8 cellular contexts compared by ENCODE assay signal in the genomic region with DNA sequence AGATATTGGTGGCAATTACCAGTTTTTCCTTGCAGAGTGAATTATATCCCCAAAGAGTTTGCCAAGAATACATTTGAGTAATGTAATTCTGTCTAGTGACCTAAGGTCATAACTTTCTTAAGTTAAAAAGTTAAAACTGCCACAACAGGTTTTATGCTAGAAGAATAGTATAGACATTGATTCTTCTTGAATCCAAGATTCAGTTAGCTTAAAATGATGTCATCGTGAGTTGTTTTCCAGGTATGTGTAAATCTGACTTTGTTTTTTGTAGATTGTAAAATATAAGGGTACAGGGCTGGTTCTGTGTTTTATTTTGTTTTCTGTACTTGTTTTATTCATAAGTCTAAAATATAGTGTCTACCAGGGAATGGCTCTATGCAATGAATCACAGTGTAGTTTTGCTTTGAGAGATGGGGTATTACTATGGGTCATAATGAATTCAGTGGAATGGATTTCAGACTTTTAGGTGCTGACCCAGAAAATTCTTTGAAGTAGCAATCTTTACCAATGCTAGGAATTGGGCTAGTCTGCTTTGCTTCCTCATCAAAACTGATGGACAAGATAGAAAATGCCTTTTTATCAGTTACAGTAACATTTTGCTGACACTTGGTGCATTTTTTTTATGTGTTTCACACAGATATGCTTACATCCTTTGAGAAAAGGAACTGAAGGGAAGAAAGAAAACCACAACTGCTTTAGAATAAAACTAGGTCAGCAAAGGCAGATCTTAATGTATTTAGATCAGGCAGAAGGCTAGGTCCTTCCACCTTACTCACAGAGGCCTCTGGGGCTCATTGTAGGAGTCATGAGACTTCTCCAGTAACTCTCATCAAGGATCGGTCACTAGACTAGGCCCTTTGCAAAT. TPM values are rescaled to one million over a fixed set of nuclear protein-coding genes. Genes with fewer than 3 reads are reported as not detected.
DNase-seq lines count a peak whose midpoint lies in the region; ATAC-seq, FAIRE-seq and TF ChIP-seq lines count a peak whose summit lies in the region.

No MANE protein-coding gene starts in this region.

- TF ChIP-seq POLR2A in H54 (IDR thresholded peaks at IDR 0.05; ENCODE audit: low read depth, low read length) = no peak

- in situ Hi-C loops in astrocyte of the spinal cord (cut with HindIII; ENCODE audit: low sequenced_read_pairs) = no loop called here

- no peaks in the 10 kb centered on the region for H3K36me3 ChIP-seq in upper lobe of right lung

- DNase-seq in EL (peak; percentile 29), astrocyte of the spinal cord (ENCODE audit: low read depth, low spot score) (peak; percentile 26), upper lobe of right lung (no peak), midbrain (lab: John Stamatoyannopoulos, UW) (no peak), epidermal melanocyte (ENCODE audit: insufficient read length, low spot score) (no peak), H54 (ENCODE audit: insufficient read length, low spot score) (no peak)

- intact Hi-C loops in upper lobe of right lung (cut with DNase I) = no loop called here

- peaks cover 15% of the 10 kb centered on the region for H3K4me1 ChIP-seq in upper lobe of right lung

- H3K4me3 ChIP-seq in astrocyte of the spinal cord (ENCODE audit: low read depth, low read length) (no peak overlapping the region), upper lobe of right lung (no peak overlapping the region)

- H3K27me3 ChIP-seq in upper lobe of right lung = no peaks in the 10 kb centered on the region

- H3K9me3 ChIP-seq in upper lobe of right lung = no peaks in the 10 kb centered on the region

- H3K27ac ChIP-seq in upper lobe of right lung = peak overlapping the region; percentile 63

- FAIRE-seq in H54 (lab: Jason Lieb, UNC) = no peak

- no peak for TF ChIP-seq CTCF in astrocyte of the spinal cord (IDR thresholded peaks at IDR 0.05; ENCODE audit: low read depth, low read length)
- no peak for TF ChIP-seq CTCF in upper lobe of right lung (IDR thresholded peaks at IDR 0.05)

- peak; percentile 27 for ATAC-seq in GM21367 (IDR thresholded peaks at IDR 0.05; ENCODE audit: unreplicated experiment)
- ATAC-seq in HG03571 (IDR thresholded peaks at IDR 0.05; ENCODE audit: unreplicated experiment) = peak; percentile 34
- peak; percentile 44 for ATAC-seq in upper lobe of right lung

RNA-seq across cellular contexts. Expression of gene MGAT5, which starts 20.8 kb away (rescaled TPM):
- total RNA-seq in upper lobe of right lung = 54.4 TPM

Comparison
In these comparisons a context has a peak if more than half of its experiments do, and no peak if none do; other contexts are left out.
1. DNase-seq: peak in EL (single experiment) and astrocyte of the spinal cord (single experiment); none in upper lobe of right lung (single experiment), midbrain (single experiment), epidermal melanocyte (single experiment) and H54 (single experiment).
2. Peak in every context shown above with its lines, with median percentiles within 50 percentile points of each other: ATAC-seq.